1 cellular context compared by ENCODE assay signal in genomic region chrX:135888976-135889375, GRCh38.
A peak's percentile ranks its signal among the peaks of the same experiment; 100 is the strongest.
TF ChIP-seq lines count a peak whose summit lies in the region.

No MANE protein-coding gene starts in this region.

TF ChIP-seq in HepG2, 621 proteins besides CTCF, POLR2A, EP300 and RAD21:
- TF ChIP-seq ELF3 (CRISPR knock-in tag; IDR thresholded peaks at IDR 0.05) (0 out of 2 replicates have a peak, but pooled peaks have one; percentile 40), STAG1 (CRISPR knock-in tag; IDR thresholded peaks at IDR 0.05) (peak; percentile 26), ELF1 (CRISPR knock-in tag; IDR thresholded peaks at IDR 0.05) (peak; percentile 64)
TF ChIP-seq in HepG2: peak in this region for 3; not testable (repeated sequence) for 618.
